ENCODE assay signal across 9 cellular contexts in the genomic region with DNA sequence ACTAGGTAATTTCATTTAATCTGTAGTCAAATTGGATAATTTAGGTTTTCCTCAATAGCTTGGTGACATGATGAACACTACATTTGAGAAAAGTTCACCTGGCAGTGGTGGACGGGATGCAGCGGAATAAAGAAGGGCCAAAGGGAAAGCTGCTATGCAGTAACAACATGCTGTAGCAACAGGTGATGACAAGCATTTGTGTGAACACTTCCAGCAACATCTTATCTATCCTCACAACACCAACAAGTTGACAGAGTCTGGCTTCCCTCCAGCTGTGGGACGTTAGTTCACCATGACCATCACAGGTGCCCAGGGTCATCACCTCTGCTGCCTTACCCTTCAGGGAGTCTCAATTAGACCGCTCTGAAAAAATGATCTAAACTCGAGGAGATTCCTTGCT. TPM values are rescaled to one million over a fixed set of nuclear protein-coding genes. Genes with fewer than 3 reads are reported as not detected.
"Had no signal": no experiment of that assay in that cellular context is flagged by ENCODE, and none has a peak within 500 bp of the region (broad histone marks: within the 10 kb centered on the region; RNA-seq: fewer than 3 reads in every experiment).

No MANE protein-coding gene starts in this region.

- H3K4me3 ChIP-seq: GM12878 had no signal

- DNase-seq: GDM1, GF-D8 had no signal

- FAIRE-seq: G401.6, GM12878, GM12891, GM12892, GM18507, GM19239 had no signal

RNA-seq across cellular contexts. Expression of gene DBX2, which starts 8.3 kb away (rescaled TPM):
- total RNA-seq: G401, GM12878 had no signal
- polyA plus RNA-seq: GM12878 had no signal
